ENCODE assay signal across 12 cellular contexts in the genomic region with DNA sequence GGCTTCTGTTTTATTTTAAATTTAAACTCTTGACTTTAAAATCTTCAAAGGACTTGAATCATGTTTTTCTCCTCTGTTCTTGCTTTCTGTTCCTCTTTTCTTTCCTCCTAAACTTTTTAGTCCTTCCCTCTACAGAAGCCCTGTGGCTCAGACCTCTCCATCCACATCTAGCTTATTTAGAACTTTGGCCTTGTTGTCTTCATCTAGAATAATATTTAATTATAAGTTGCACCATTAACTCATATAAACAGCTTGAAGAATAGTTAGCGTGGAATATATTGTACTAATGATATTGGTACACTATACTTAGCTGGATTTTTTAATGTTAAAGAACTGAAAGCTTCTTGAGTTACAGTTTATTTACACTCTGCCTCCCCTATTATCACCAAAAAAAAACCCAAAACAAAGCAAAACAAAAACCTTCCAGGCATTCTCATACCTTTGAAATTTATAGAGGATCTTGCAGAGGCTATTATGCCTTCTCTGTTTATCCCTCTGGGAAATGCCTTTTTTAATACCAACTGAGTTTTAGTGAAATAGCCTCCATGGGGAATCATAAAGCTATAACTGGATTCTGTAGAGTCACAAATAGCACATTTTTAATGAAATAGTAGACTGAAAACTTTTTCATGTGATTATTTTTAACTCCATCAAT. TPM values are rescaled to one million over a fixed set of nuclear protein-coding genes. Genes with fewer than 3 reads are reported as not detected.
A peak's percentile ranks its signal among the peaks of the same experiment; 100 is the strongest.
DNase-seq lines count a peak whose midpoint lies in the region; ATAC-seq, FAIRE-seq and TF ChIP-seq lines count a peak whose summit lies in the region.
"Had no signal": no experiment of that assay in that cellular context is flagged by ENCODE, and none has a peak within 500 bp of the region (broad histone marks: within the 10 kb centered on the region; RNA-seq: fewer than 3 reads in every experiment).

No MANE protein-coding gene starts in this region.

- H3K36me3 ChIP-seq in mesenchymal stem cell (ENCODE audit: control insufficient read depth in 1 of 2, insufficient read depth in 2 of 2, low read depth in 1 of 2, low read length in 2 of 2) (no peaks in the 10 kb centered on the region), pancreas (no peaks in the 10 kb centered on the region)

- no peak overlapping the region for H3K14ac ChIP-seq in mesenchymal stem cell (ENCODE audit: low read length in 2 of 2)

- no peak for TF ChIP-seq CTCF in pancreas (IDR thresholded peaks at IDR 0.05)

- H2BK15ac ChIP-seq in mesenchymal stem cell (ENCODE audit: low read depth, poor library complexity, severe bottlenecking), result no peak overlapping the region

- H2BK12ac ChIP-seq in mesenchymal stem cell (ENCODE audit: low read length in 2 of 2), result no peak overlapping the region

- H3K4ac ChIP-seq in mesenchymal stem cell (ENCODE audit: low read depth in 1 of 2, low read length in 2 of 2), result no peak overlapping the region

- no peak overlapping the region for H2AFZ ChIP-seq in mesenchymal stem cell (ENCODE audit: low read depth, low read length)
- H2AFZ ChIP-seq: parathyroid adenoma had no signal

- no peak overlapping the region for H2BK5ac ChIP-seq in mesenchymal stem cell (ENCODE audit: low read depth, low read length, poor library complexity, severe bottlenecking)

- H3K23ac ChIP-seq in mesenchymal stem cell (ENCODE audit: low read length in 2 of 2), result no peak overlapping the region

- H3K18ac ChIP-seq in mesenchymal stem cell (ENCODE audit: low read depth in 1 of 2, low read length in 2 of 2), result no peak overlapping the region

- H3K4me3 ChIP-seq in mesenchymal stem cell (ENCODE audit: insufficient read depth in 1 of 2, low read depth in 1 of 2, low read length in 2 of 2) (no peak overlapping the region), pancreas (no peak overlapping the region)

- no peak for FAIRE-seq in pancreas (lab: Jason Lieb, UNC)
- FAIRE-seq: islet of Langerhans had no signal

- DNase-seq in mesenchymal stem cell (no peak), anterior cingulate cortex (lab: John Stamatoyannopoulos, UW) (no peak), left lobe of liver (ENCODE audit: low spot score) (no peak), pancreas (no peak), NCI-H2107 treated with DMSO at 0.1 percent for 48 hours (lab: John Stamatoyannopoulos, UW; ENCODE audit: unreplicated experiment) (no peak)
- DNase-seq: activated CD4-positive, CD25-positive, alpha-beta regulatory T cell treated with anti-CD3 and anti-CD28 coated beads, Interleukin-2, amount 50 U/mL, for 72 hours; NCI-H526 had no signal

- H3K79me1 ChIP-seq in mesenchymal stem cell (replicated peaks; ENCODE audit: low read length, poor library complexity, severe bottlenecking), result no peaks in the 10 kb centered on the region

- no peak overlapping the region for H3K9ac ChIP-seq in mesenchymal stem cell (ENCODE audit: low read length)
- H3K9ac ChIP-seq: parathyroid adenoma had no signal

- intact Hi-C loops in pancreas (cut with DNase I), result no loop called here

- H3K27ac ChIP-seq in mesenchymal stem cell (ENCODE audit: low read length, poor library complexity, severe bottlenecking), result peak overlapping the region; percentile 59
- H3K27ac ChIP-seq in pancreas, result no peak overlapping the region
- H3K27ac ChIP-seq: parathyroid adenoma had no signal

- H4K8ac ChIP-seq in mesenchymal stem cell (ENCODE audit: low read length), result no peak overlapping the region

- WGBS in mesenchymal stem cell, result no CpG with 5 or more reads among the region's 1 CpG
- WGBS in pancreas, 2 donors, result 86 to 97% methylated on average over 1 of the region's 1 CpG

- ATAC-seq in GM18870 (IDR thresholded peaks at IDR 0.05; ENCODE audit: unreplicated experiment) (peak; percentile 70), GM21786 (IDR thresholded peaks at IDR 0.05; ENCODE audit: unreplicated experiment) (peak; percentile 94), HG03571 (IDR thresholded peaks at IDR 0.05; ENCODE audit: unreplicated experiment) (peak; percentile 64), left lobe of liver (no peak), pancreas (no peak)

- no peak overlapping the region for H2AK5ac ChIP-seq in mesenchymal stem cell (ENCODE audit: low read length, severe bottlenecking)

- H3K27me3 ChIP-seq in mesenchymal stem cell (ENCODE audit: control insufficient read depth in 1 of 2, insufficient read depth in 1 of 2, low read length in 2 of 2) (no peaks in the 10 kb centered on the region), pancreas (no peaks in the 10 kb centered on the region)

- no peak overlapping the region for H4K91ac ChIP-seq in mesenchymal stem cell (ENCODE audit: low read length)

- H3K9me3 ChIP-seq in mesenchymal stem cell (ENCODE audit: control insufficient read depth, low read length) (no peaks in the 10 kb centered on the region), pancreas (no peaks in the 10 kb centered on the region)

- H3K4me1 ChIP-seq in mesenchymal stem cell (ENCODE audit: control insufficient read depth, insufficient read depth, low read depth, low read length) (peaks cover 3% of the 10 kb centered on the region), pancreas (no peaks in the 10 kb centered on the region)
- H3K4me1 ChIP-seq: parathyroid adenoma had no signal

- no peak overlapping the region for H3K4me2 ChIP-seq in mesenchymal stem cell (ENCODE audit: low read length, poor library complexity, severe bottlenecking)

- no peak overlapping the region for H2BK120ac ChIP-seq in mesenchymal stem cell (ENCODE audit: low read depth, low read length)

RNA-seq across cellular contexts. Expression of a gene that starts 9.2 kb away (rescaled TPM):
- 0.43 TPM for polyA plus RNA-seq in mesenchymal stem cell (2013, experiment 1 of 2)
- polyA plus RNA-seq in mesenchymal stem cell (2013, experiment 2 of 2), result 0.41 TPM
- total RNA-seq in left lobe of liver, result 0.38 TPM
- 10 to 100 TPM in 1 of 6 donors, 1 to 10 TPM in 5; 3.9 to 11.3 (median 6.4) TPM for total RNA-seq in pancreas
- 1 to 10 TPM in 1 of 2 donors, under 1 TPM in 1; 0.66 to 2.4 TPM for polyA plus RNA-seq in pancreas

Comparison
In these comparisons a context has a peak if more than half of its experiments do, and no peak if none do; other contexts are left out.
1. ATAC-seq: peak in GM18870 (single experiment), GM21786 (single experiment) and HG03571 (single experiment); none in left lobe of liver (single experiment) and pancreas (0 of 4).